8 cellular contexts compared by ENCODE assay signal in genomic region chr6:158819213-158819976, GRCh38. TPM values are rescaled to one million over a fixed set of nuclear protein-coding genes. Genes with fewer than 3 reads are reported as not detected.
DNase-seq lines count a peak whose midpoint lies in the region; ATAC-seq, FAIRE-seq and TF ChIP-seq lines count a peak whose summit lies in the region.

TSS of gene EZR (minus strand) at chr6:158819368. CDS start at chr6:158818093, 1,275 bp downstream.

- TF ChIP-seq POLR2A in GM12892 (IDR thresholded peaks at IDR 0.05; ENCODE audit: low read depth, low read length) = peak; percentile 91; the same call in 1 of the 2 replicates

- no peaks in the 10 kb centered on the region for H3K36me3 Mint-ChIP-seq in brain

- H3K4me3 ChIP-seq in iPS-18c (ENCODE audit: insufficient read depth, low read depth, low read length) (peak within 1 kb of the TSS; percentile 56), smooth muscle cell (peak within 1 kb of the TSS; percentile 77)

- no peaks in the 10 kb centered on the region for H3K27me3 ChIP-seq in smooth muscle cell (ENCODE audit: low read depth)

- peak; percentile 86 for DNase-seq in GM12892 (ENCODE audit: insufficient read length)
- peak; percentile 95 for DNase-seq in NCI-H146 (lab: John Stamatoyannopoulos, UW)
- peak; percentile 82 for DNase-seq in UCSD-AML1 (lab: John Stamatoyannopoulos, UW; ENCODE audit: unreplicated experiment)
- no peak for DNase-seq in smooth muscle cell (lab: John Stamatoyannopoulos, UW; ENCODE audit: unreplicated experiment)
- DNase-seq in dedifferentiated amniotic fluid mesenchymal stem cell (ENCODE audit: extremely low spot score) = no peak

- H3K79me2 ChIP-seq in smooth muscle cell (ENCODE audit: low read depth) = peaks cover 32% of the 10 kb centered on the region

- peaks cover 19% of the 10 kb centered on the region for H3K27me3 Mint-ChIP-seq in brain

- no peak for FAIRE-seq in GM12892 (lab: Jason Lieb, UNC)

- H3K9ac ChIP-seq in smooth muscle cell (ENCODE audit: low read depth) = peak within 1 kb of the TSS; percentile 82

- TF ChIP-seq CTCF in brain (conservative IDR thresholded peaks at IDR 0.05) (no peak), smooth muscle cell (IDR thresholded peaks at IDR 0.05; ENCODE audit: borderline replicate concordance, insufficient read depth, poor library complexity, severe bottlenecking) (no peak)

- H3K4me1 Mint-ChIP-seq in brain = peaks cover 36% of the 10 kb centered on the region

- peaks cover 30% of the 10 kb centered on the region for H3K4me1 ChIP-seq in smooth muscle cell (ENCODE audit: low read depth)

- H3K27ac Mint-ChIP-seq in brain = peak within 1 kb of the TSS; percentile 19 to 93 (median 64)

- peaks cover 35% of the 10 kb centered on the region for H4K20me1 ChIP-seq in smooth muscle cell (ENCODE audit: low read depth)

- peak within 1 kb of the TSS; percentile 71 to 99 (median 80) for H3K4me3 Mint-ChIP-seq in brain

- peak within 1 kb of the TSS; percentile 82 for H3K27ac ChIP-seq in smooth muscle cell (ENCODE audit: low read depth)

- peak within 1 kb of the TSS; percentile 93 for H3K4me2 ChIP-seq in smooth muscle cell

- WGBS in smooth muscle cell (ENCODE audit: low lambda C conversion rate) = 24% methylated on average over 36 of the region's 67 CpGs

- no peaks in the 10 kb centered on the region for H3K9me3 ChIP-seq in iPS-18c (ENCODE audit: control insufficient read depth, insufficient read depth, low read length)
- no peaks in the 10 kb centered on the region for H3K9me3 ChIP-seq in smooth muscle cell (replicated peaks; ENCODE audit: low read depth)

- H3F3A ChIP-seq in smooth muscle cell (ENCODE audit: low read depth) = no peaks in the 10 kb centered on the region

- no peaks in the 10 kb centered on the region for H3K36me3 ChIP-seq in smooth muscle cell (ENCODE audit: low read depth)

- H2AFZ ChIP-seq in smooth muscle cell (ENCODE audit: low read depth) = peak within 1 kb of the TSS; percentile 81

- H3K9me3 Mint-ChIP-seq in brain = peaks cover 0 to 4% (median 2%) of the 10 kb centered on the region in 5 experiments

- ATAC-seq in HG02642 (IDR thresholded peaks at IDR 0.05; ENCODE audit: poor library complexity, unreplicated experiment) = peak; percentile 53

RNA-seq across cellular contexts. Expression of gene EZR, which starts in this region (rescaled TPM):
- 137 TPM for polyA plus RNA-seq in GM12892 (2012; ENCODE audit: missing spikeins)
- polyA plus RNA-seq in brain (ENCODE audit: insufficient read depth, low read depth, low replicate concordance) (317 TPM), smooth muscle cell (55.0 and 190 TPM in 2 replicates)
- total RNA-seq in smooth muscle cell = 98.4 and 113 TPM in 2 replicates

Comparison
In these comparisons a context has a peak if more than half of its experiments do, and no peak if none do; other contexts are left out.
1. DNase-seq: peak in GM12892 (single experiment), NCI-H146 (single experiment) and UCSD-AML1 (single experiment); none in smooth muscle cell (single experiment) and dedifferentiated amniotic fluid mesenchymal stem cell (single experiment).